ENCODE assay signal across 1 cellular context in the genomic region with DNA sequence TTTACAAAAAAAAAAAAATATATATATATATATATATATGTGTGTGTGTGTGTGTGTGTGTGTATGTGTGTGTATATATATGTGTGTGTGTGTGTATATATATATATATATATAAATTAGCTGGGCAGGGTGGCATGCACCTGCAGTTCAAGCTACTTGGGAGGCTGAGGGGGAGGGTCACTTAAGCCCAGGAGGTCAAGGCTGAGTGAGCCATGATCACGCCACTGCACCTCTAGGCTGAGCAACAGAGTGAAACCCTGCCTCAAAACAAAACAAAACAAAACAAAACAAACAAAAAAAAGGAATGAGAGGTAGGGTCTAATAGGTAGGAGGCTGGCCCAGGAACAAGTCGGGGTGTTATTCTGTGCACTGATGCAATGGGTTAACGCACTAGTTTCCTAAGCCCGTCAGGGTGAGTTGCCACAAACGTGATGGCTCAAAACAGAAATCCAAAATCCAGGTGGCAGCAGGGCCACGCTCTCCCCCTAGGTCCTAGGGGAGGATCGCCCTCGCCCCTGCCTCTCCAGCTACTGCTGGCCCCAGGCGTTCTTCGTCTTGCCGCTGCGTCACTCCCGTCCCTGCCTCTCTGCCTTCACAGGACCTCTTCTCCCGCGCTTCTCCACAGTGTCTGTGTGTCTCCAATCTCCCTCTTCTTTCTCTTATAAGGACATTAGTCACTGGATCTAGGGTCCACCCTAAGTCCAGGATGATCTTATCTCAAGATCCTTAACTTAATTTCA. TPM values are rescaled to one million over a fixed set of nuclear protein-coding genes. Genes with fewer than 3 reads are reported as not detected.
"Had no signal": no experiment of that assay in that cellular context is flagged by ENCODE, and none has a peak within 500 bp of the region (broad histone marks: within the 10 kb centered on the region; RNA-seq: fewer than 3 reads in every experiment).

No MANE protein-coding gene starts in this region.

RNA-seq across cellular contexts. Expression of a gene that starts 24.3 kb away (rescaled TPM):
- total RNA-seq: T-helper 1 cell treated with Interleukin-12 subunit alpha and Interleukin-12 subunit beta and Interleukin-4 antibody, amounts not matched to agents 30 ng/mL and 1 ng/mL, for 36 hours had no signal
